27 cellular contexts compared by ENCODE assay signal in genomic region chr22:48478529-48479265, GRCh38.
"Had no signal": no experiment of that assay in that cellular context is flagged by ENCODE, and none has a peak within 500 bp of the region (broad histone marks: within the 10 kb centered on the region; RNA-seq: fewer than 3 reads in every experiment).

No MANE protein-coding gene starts in this region.

- H3K36me3 Mint-ChIP-seq: activated naive CD4-positive, alpha-beta T cell treated with anti-CD3 and anti-CD28 coated beads, Interleukin-2, amount 50 U/mL, for 72 hours; immature natural killer cell; T-cell had no signal

- H3K4me1 ChIP-seq: esophagus muscularis mucosa, foreskin keratinocyte, left lung, parathyroid adenoma, uterus had no signal

- H3K4me3 Mint-ChIP-seq: activated CD4-positive, alpha-beta T cell treated with anti-CD3 and anti-CD28 coated beads for 36 hours; activated T-cell treated with anti-CD3 and anti-CD28 coated beads, Interleukin-2, amount 50 U/mL, for 4 hours; activated T-helper 17 cell treated with anti-CD3 and anti-CD28 coated beads, Interleukin-2, amount 50 U/mL, for 72 hours; immature natural killer cell; neural crest cell; T-cell; T-helper 2 cell treated with Interferon-gamma antibody and Interleukin-4, amounts not matched to agents 5 μg/mL and 100 μg/mL, for 36 hours had no signal

- ATAC-seq: activated CD4-positive, alpha-beta T cell treated with anti-CD3 and anti-CD28 coated beads for 36 hours; activated naive CD4-positive, alpha-beta T cell treated with anti-CD3 and anti-CD28 coated beads, Interleukin-2, amount 50 U/mL, for 72 hours; activated T-cell treated with anti-CD3 and anti-CD28 coated beads, Interleukin-2, amount 50 U/mL, for 4 hours; activated T-helper 17 cell treated with anti-CD3 and anti-CD28 coated beads, Interleukin-2, amount 50 U/mL, for 72 hours; foreskin keratinocyte; heart left ventricle; left lung; right cardiac atrium; T-cell had no signal

- H3K9me3 Mint-ChIP-seq: activated naive CD4-positive, alpha-beta T cell treated with anti-CD3 and anti-CD28 coated beads, Interleukin-2, amount 50 U/mL, for 72 hours; activated T-cell treated with anti-CD3 and anti-CD28 coated beads, Interleukin-2, amount 50 U/mL, for 4 hours; activated T-helper 17 cell treated with anti-CD3 and anti-CD28 coated beads, Interleukin-2, amount 50 U/mL, for 72 hours; immature natural killer cell; neural crest cell; T-cell; T-helper 2 cell treated with Interferon-gamma antibody and Interleukin-4, amounts not matched to agents 5 μg/mL and 100 μg/mL, for 36 hours had no signal

- H3K9me3 ChIP-seq: esophagus muscularis mucosa, heart left ventricle, left lung, thoracic aorta, uterus had no signal

- H3K27ac Mint-ChIP-seq: activated CD4-positive, alpha-beta T cell treated with anti-CD3 and anti-CD28 coated beads for 36 hours; activated naive CD4-positive, alpha-beta T cell treated with anti-CD3 and anti-CD28 coated beads, Interleukin-2, amount 50 U/mL, for 72 hours; activated T-helper 17 cell treated with anti-CD3 and anti-CD28 coated beads, Interleukin-2, amount 50 U/mL, for 72 hours; immature natural killer cell; T-cell; T-helper 2 cell treated with Interferon-gamma antibody and Interleukin-4, amounts not matched to agents 5 μg/mL and 100 μg/mL, for 36 hours had no signal

- H3K4me3 ChIP-seq: esophagus muscularis mucosa, heart left ventricle, left lung, lung, thoracic aorta, uterus had no signal

- H3K4me1 Mint-ChIP-seq: activated CD4-positive, alpha-beta T cell treated with anti-CD3 and anti-CD28 coated beads for 36 hours; activated T-helper 17 cell treated with anti-CD3 and anti-CD28 coated beads, Interleukin-2, amount 50 U/mL, for 72 hours; immature natural killer cell; neural crest cell; T-cell had no signal

- DNase-seq: activated CD4-positive, alpha-beta T cell treated with anti-CD3 and anti-CD28 coated beads for 36 hours; activated CD4-positive, alpha-beta T cell treated with anti-CD3 and anti-CD28 coated beads, Interleukin-2, amount 50 U/mL, for 48 hours; activated CD4-positive, CD25-positive, alpha-beta regulatory T cell; activated CD8-positive, alpha-beta memory T cell treated with anti-CD3 and anti-CD28 coated beads for 24 hours; activated CD8-positive, alpha-beta memory T cell treated with anti-CD3 and anti-CD28 coated beads, Interleukin-2, amount 50 U/mL, for 4 hours; activated naive CD4-positive, alpha-beta T cell; activated T-cell treated with anti-CD3 and anti-CD28 coated beads, Interleukin-2, amount 50 U/mL, for 4 hours; cerebellar nuclear complex; foreskin keratinocyte; heart left ventricle; immature natural killer cell; occipital lobe; right cardiac atrium; stimulated activated CD4-positive, alpha-beta T cell treated with anti-CD3 and anti-CD28 coated beads, Interleukin-2, amount 100 ng/mL, for 48 hours; stimulated activated naive CD4-positive, alpha-beta T cell treated with Interleukin-2 at 50 U/mL for 16 hours; trophoblast cell had no signal

- H3K9ac ChIP-seq: parathyroid adenoma had no signal

- H3K27me3 ChIP-seq: foreskin keratinocyte, uterus had no signal

- H3K36me3 ChIP-seq: esophagus muscularis mucosa, heart left ventricle, left lung, thoracic aorta, uterus had no signal

- H2AFZ ChIP-seq: parathyroid adenoma had no signal

- H3K27ac ChIP-seq: esophagus muscularis mucosa, foreskin keratinocyte, heart left ventricle, left lung, parathyroid adenoma, thoracic aorta, uterus had no signal
